ENCODE assay signal across 14 cellular contexts in genomic region chr9:36548454-36548853, GRCh38. TPM values are rescaled to one million over a fixed set of nuclear protein-coding genes. Genes with fewer than 3 reads are reported as not detected.
DNase-seq lines count a peak whose midpoint lies in the region; ATAC-seq and TF ChIP-seq lines count a peak whose summit lies in the region.
"Had no signal": no experiment of that assay in that cellular context is flagged by ENCODE, and none has a peak within 500 bp of the region (broad histone marks: within the 10 kb centered on the region; RNA-seq: fewer than 3 reads in every experiment).

No MANE protein-coding gene starts in this region.

- no peaks in the 10 kb centered on the region for H3K27me3 ChIP-seq in WERI-Rb-1 (ENCODE audit: insufficient read depth, low read depth, severe bottlenecking)

- H3K9me3 ChIP-seq in WERI-Rb-1 (ENCODE audit: severe bottlenecking): no peaks in the 10 kb centered on the region
- H3K9me3 ChIP-seq: Caco-2 had no signal

- H3K36me3 ChIP-seq in WERI-Rb-1: no peaks in the 10 kb centered on the region

- H3K27ac Mint-ChIP-seq in nephron progenitor cell: peak overlapping the region; percentile 4
- H3K27ac Mint-ChIP-seq: HFFc6 had no signal

- H3K4me3 ChIP-seq in WERI-Rb-1 (ENCODE audit: low read depth, low read length): no peak overlapping the region

- no peak overlapping the region for H3K4me3 Mint-ChIP-seq in nephron progenitor cell
- H3K4me3 Mint-ChIP-seq: CD8-positive, alpha-beta memory T cell; HFFc6 had no signal

- H3K27me3 Mint-ChIP-seq in nephron progenitor cell (ENCODE audit: low read depth, poor library complexity): peaks cover 8% of the 10 kb centered on the region

- no peaks in the 10 kb centered on the region for H3K9me3 Mint-ChIP-seq in nephron progenitor cell
- H3K9me3 Mint-ChIP-seq: CD8-positive, alpha-beta memory T cell; HFFc6 had no signal

- peaks cover 7% of the 10 kb centered on the region for H3K4me1 Mint-ChIP-seq in nephron progenitor cell
- H3K4me1 Mint-ChIP-seq: CD8-positive, alpha-beta memory T cell had no signal

- DNase-seq in NCI-H2171 treated with DMSO at 0.1 percent for 48 hours (lab: John Stamatoyannopoulos, UW) (peak; percentile 6), NCI-H2171 (lab: John Stamatoyannopoulos, UW) (no peak), HT-29 (ENCODE audit: low spot score) (peak; percentile 25), WERI-Rb-1 (peak; percentile 10), nephron progenitor cell (no peak), Right ventricle myocardium superior (no peak), NK-92 (lab: John Stamatoyannopoulos, UW; ENCODE audit: unreplicated experiment) (no peak)
- DNase-seq in activated CD8-positive, alpha-beta memory T cell treated with anti-CD3 and anti-CD28 coated beads, Interleukin-2, amount 50 U/mL, for 48 hours: no peak
- DNase-seq: CD8-positive, alpha-beta memory T cell; HCEC 1CT; HFFc6 had no signal

- no peak overlapping the region for H3K27ac ChIP-seq in WERI-Rb-1
- H3K27ac ChIP-seq: 22Rv1, HL-60 had no signal

- H3K36me3 Mint-ChIP-seq in nephron progenitor cell (ENCODE audit: low read depth): no peaks in the 10 kb centered on the region
- H3K36me3 Mint-ChIP-seq: CD8-positive, alpha-beta memory T cell had no signal

- no peak for ATAC-seq in Right ventricle myocardium superior (ENCODE audit: poor library complexity)

- TF ChIP-seq CTCF in WERI-Rb-1 (IDR thresholded peaks at IDR 0.05; ENCODE audit: low read depth, low read length) (no peak), nephron progenitor cell (IDR thresholded peaks at IDR 0.05) (no peak)

- intact Hi-C loops in Right ventricle myocardium superior (cut with DNase I): no loop called here

RNA-seq across cellular contexts. Expression of gene MELK, which starts 24.2 kb away (rescaled TPM):
- 21.8 and 22.6 TPM in 2 replicates for total RNA-seq in HT-29 (2014; rRNA removed; shearing (Covaris generic))
- total RNA-seq in Right ventricle myocardium superior: 0.48 TPM

Comparison
In these comparisons a context has a peak if more than half of its experiments do, and no peak if none do; other contexts are left out.
1. DNase-seq: peak in NCI-H2171 treated with DMSO at 0.1 percent for 48 hours (single experiment), HT-29 (single experiment) and WERI-Rb-1 (single experiment); none in NCI-H2171 (single experiment), nephron progenitor cell (single experiment), activated CD8-positive, alpha-beta memory T cell treated with anti-CD3 and anti-CD28 coated beads, Interleukin-2, amount 50 U/mL, for 48 hours (single experiment), Right ventricle myocardium superior (single experiment) and NK-92 (single experiment).
2. RNA of gene MELK, which starts 24.2 kb away (total RNA-seq): 21.8 to 22.6 TPM in HT-29; 0.48 TPM in Right ventricle myocardium superior (single experiment); every median in the first group is over 10 times any median in the second.